ENCODE assay signal across 9 cellular contexts in genomic region chr11:24086921-24087320, GRCh38.
"Had no signal": no experiment of that assay in that cellular context is flagged by ENCODE, and none has a peak within 500 bp of the region (broad histone marks: within the 10 kb centered on the region; RNA-seq: fewer than 3 reads in every experiment).

No MANE protein-coding gene starts in this region.

- H3K36me3 ChIP-seq: HAP-1 had no signal

- H3K4me1 ChIP-seq: HAP-1 had no signal

- H3K9ac ChIP-seq: GM23248 had no signal

- H2AFZ ChIP-seq: GM23248 had no signal

- H3K27ac ChIP-seq: GM23248, HL-60 had no signal

- DNase-seq: GM23248, GOT3, H7, HFFc6 had no signal

- H3K4me3 ChIP-seq: GM23248, HAP-1, K562 had no signal

- ATAC-seq: HCT116, HepG2, K562 had no signal

- H3K9me3 ChIP-seq: HAP-1 had no signal
